Comparison of ENCODE assay signal across 2 cellular contexts in the genomic region with DNA sequence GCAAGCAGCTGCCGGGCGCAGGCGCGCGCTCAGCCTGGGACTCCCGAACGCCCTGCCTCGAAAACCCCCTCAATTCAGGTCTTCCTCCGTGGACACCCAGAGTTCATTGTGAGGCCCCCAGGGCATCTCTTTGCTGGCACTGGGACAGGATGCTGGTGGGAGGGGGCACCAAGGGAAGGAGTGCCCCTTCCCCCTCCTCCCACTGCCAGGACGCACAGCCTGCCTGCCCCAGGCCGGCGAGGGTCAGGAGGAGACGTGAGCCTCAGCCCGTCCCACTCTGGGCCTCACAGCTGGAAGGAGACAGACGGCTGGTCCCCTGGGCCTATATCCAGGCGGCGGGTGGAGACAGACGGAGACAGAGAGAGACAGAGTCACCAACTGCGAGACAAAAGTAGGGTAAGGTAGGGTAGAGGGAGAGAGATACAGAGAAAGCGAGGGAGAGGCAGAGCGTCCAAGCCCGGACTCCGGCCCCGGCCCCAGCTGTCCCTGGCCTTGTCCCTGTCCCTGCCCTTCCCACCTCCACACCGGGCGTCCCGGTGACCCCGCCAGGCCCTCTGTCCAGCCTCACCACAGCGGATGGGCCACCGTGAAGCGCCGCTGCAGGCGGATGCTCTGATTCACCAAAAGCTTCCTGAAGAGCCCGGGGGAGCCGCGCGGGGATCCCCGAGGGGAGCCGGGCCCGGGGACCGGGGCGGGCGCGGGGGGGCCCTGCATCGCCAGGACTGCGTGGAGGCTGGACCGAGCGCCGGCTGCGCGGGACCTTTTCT.
TF ChIP-seq lines count a peak whose summit lies in the region.

A gene (minus strand): TSS at position 737 of the 767 bp plus-strand sequence. CDS start 23 bp downstream, at position 714.

TF ChIP-seq in A549, 52 proteins besides CTCF, POLR2A, EP300 and RAD21 (continued from another document):
- no peak for TF ChIP-seq BHLHE40 (IDR thresholded peaks at IDR 0.05; ENCODE audit: low read depth, low read length)
- TF ChIP-seq FOSL2 (IDR thresholded peaks at IDR 0.05) = no peak
- TF ChIP-seq FOSL2 (CRISPR knock-in tag; IDR thresholded peaks at IDR 0.05) = no peak
- TF ChIP-seq EHF (CRISPR knock-in tag; IDR thresholded peaks at IDR 0.05) = no peak
- TF ChIP-seq RNF2 (IDR thresholded peaks at IDR 0.05; ENCODE audit: borderline replicate concordance, low read depth) = no peak
- no peak for TF ChIP-seq POLR2AphosphoS2 (conservative IDR thresholded peaks at IDR 0.05; ENCODE audit: low read length)
- TF ChIP-seq, protein P1, sequence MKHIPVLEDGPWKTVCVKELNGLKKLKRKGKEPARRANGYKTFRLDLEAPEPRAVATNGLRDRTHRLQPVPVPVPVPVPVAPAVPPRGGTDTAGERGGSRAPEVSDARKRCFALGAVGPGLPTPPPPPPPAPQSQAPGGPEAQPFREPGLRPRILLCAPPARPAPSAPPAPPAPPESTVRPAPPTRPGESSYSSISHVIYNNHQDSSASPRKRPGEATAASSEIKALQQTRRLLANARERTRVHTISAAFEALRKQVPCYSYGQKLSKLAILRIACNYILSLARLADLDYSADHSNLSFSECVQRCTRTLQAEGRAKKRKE (CRISPR knock-in tag; IDR thresholded peaks at IDR 0.05; ENCODE audit: low read depth) = no peak
- no peak for TF ChIP-seq SMC3 (IDR thresholded peaks at IDR 0.05)
- no peak for TF ChIP-seq FOSB (CRISPR knock-in tag; IDR thresholded peaks at IDR 0.05)
- TF ChIP-seq CHD2 (IDR thresholded peaks at IDR 0.05; ENCODE audit: low read length, partially characterized antibody) = no peak
- TF ChIP-seq, protein P2, sequence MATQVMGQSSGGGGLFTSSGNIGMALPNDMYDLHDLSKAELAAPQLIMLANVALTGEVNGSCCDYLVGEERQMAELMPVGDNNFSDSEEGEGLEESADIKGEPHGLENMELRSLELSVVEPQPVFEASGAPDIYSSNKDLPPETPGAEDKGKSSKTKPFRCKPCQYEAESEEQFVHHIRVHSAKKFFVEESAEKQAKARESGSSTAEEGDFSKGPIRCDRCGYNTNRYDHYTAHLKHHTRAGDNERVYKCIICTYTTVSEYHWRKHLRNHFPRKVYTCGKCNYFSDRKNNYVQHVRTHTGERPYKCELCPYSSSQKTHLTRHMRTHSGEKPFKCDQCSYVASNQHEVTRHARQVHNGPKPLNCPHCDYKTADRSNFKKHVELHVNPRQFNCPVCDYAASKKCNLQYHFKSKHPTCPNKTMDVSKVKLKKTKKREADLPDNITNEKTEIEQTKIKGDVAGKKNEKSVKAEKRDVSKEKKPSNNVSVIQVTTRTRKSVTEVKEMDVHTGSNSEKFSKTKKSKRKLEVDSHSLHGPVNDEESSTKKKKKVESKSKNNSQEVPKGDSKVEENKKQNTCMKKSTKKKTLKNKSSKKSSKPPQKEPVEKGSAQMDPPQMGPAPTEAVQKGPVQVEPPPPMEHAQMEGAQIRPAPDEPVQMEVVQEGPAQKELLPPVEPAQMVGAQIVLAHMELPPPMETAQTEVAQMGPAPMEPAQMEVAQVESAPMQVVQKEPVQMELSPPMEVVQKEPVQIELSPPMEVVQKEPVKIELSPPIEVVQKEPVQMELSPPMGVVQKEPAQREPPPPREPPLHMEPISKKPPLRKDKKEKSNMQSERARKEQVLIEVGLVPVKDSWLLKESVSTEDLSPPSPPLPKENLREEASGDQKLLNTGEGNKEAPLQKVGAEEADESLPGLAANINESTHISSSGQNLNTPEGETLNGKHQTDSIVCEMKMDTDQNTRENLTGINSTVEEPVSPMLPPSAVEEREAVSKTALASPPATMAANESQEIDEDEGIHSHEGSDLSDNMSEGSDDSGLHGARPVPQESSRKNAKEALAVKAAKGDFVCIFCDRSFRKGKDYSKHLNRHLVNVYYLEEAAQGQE (IDR thresholded peaks at IDR 0.05) = no peak
- no peak for TF ChIP-seq JUN (IDR thresholded peaks at IDR 0.05)

TF ChIP-seq in GM23338, 12 proteins besides CTCF, POLR2A, EP300 and RAD21 (continued from another document):
- TF ChIP-seq EZH2 (IDR thresholded peaks at IDR 0.05; ENCODE audit: low read depth, unreplicated experiment) = no peak
- TF ChIP-seq NANOG (IDR thresholded peaks at IDR 0.05; ENCODE audit: borderline replicate concordance) = no peak
- TF ChIP-seq, protein P3, sequence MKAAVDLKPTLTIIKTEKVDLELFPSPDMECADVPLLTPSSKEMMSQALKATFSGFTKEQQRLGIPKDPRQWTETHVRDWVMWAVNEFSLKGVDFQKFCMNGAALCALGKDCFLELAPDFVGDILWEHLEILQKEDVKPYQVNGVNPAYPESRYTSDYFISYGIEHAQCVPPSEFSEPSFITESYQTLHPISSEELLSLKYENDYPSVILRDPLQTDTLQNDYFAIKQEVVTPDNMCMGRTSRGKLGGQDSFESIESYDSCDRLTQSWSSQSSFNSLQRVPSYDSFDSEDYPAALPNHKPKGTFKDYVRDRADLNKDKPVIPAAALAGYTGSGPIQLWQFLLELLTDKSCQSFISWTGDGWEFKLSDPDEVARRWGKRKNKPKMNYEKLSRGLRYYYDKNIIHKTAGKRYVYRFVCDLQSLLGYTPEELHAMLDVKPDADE (IDR thresholded peaks at IDR 0.05) = no peak
- TF ChIP-seq ZNF331 (CRISPR knock-in tag; IDR thresholded peaks at IDR 0.05; ENCODE audit: low read depth) = no peak
- no peak for TF ChIP-seq ZNF114 (CRISPR knock-in tag; IDR thresholded peaks at IDR 0.05)
- TF ChIP-seq CREB1 (CRISPR knock-in tag; IDR thresholded peaks at IDR 0.05; ENCODE audit: low read depth) = no peak
TF ChIP-seq in GM23338: peak in this region for 0.
